Comparison of ENCODE assay signal across 24 cellular contexts in the genomic region with DNA sequence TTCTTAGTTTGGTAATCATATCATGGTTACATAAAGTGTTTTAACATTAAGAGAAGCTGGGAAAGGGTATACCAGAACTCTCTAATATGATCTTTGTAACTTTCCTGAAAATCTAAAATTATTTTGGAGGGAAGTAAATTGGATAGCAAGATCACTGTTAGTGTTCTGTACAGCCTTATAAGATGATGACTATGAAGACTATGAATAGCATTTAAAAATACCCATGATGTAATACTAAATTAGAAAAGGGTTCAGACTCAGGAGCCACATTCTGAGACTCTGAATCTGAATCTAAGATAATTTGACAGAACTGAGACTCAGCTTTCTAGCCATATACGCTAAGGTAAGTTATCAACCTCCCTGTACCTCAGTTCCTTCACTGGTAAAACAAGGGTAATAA.
A peak's percentile ranks its signal among the peaks of the same experiment; 100 is the strongest.
DNase-seq lines count a peak whose midpoint lies in the region; ATAC-seq, FAIRE-seq and TF ChIP-seq lines count a peak whose summit lies in the region.
"Had no signal": no experiment of that assay in that cellular context is flagged by ENCODE, and none has a peak within 500 bp of the region (broad histone marks: within the 10 kb centered on the region; RNA-seq: fewer than 3 reads in every experiment).

No MANE protein-coding gene starts in this region.

- H2BK120ac ChIP-seq in H9 (ENCODE audit: low read depth, low read length, poor library complexity, severe bottlenecking) = no peak overlapping the region

- H3K23ac ChIP-seq in H9 (ENCODE audit: insufficient read length, low read depth, low read length) = no peak overlapping the region

- H3K4me1 Mint-ChIP-seq in H9 = peaks cover 61% of the 10 kb centered on the region in 2 experiments
- peaks cover 45% of the 10 kb centered on the region for H3K4me1 Mint-ChIP-seq in WTC11
- H3K4me1 Mint-ChIP-seq: CD14-positive monocyte; CD4-positive, alpha-beta memory T cell; CD4-positive, CD25-positive, alpha-beta regulatory T cell; CD8-positive, alpha-beta memory T cell had no signal

- H4K20me1 ChIP-seq in H9 (ENCODE audit: control insufficient read depth, insufficient read depth, insufficient read length) = no peaks in the 10 kb centered on the region
- H4K20me1 ChIP-seq: BLaER1 had no signal

- POLR2A ChIA-PET in WTC11 (lab: Charles Lee) = no interaction called here

- H2AFZ ChIP-seq in H9 (ENCODE audit: low read length) = no peak overlapping the region

- H3K27ac Mint-ChIP-seq in H9 (peak overlapping the region in 2 of 3 experiments; percentile 46 to 92; a peak in 3 of 7 replicates), WTC11 (0 out of 2 replicates have a peak overlapping the region, but pooled peaks have one; percentile 78)
- H3K27ac Mint-ChIP-seq: CD14-positive monocyte; CD4-positive, alpha-beta memory T cell; CD4-positive, CD25-positive, alpha-beta regulatory T cell; CD8-positive, alpha-beta memory T cell had no signal

- H2BK5ac ChIP-seq in H9 (ENCODE audit: insufficient read length, low read length) = no peak overlapping the region

- H3K18ac ChIP-seq in H9 (ENCODE audit: insufficient read length, low read depth, low read length) = no peak overlapping the region

- no peaks in the 10 kb centered on the region for H3K27me3 ChIP-seq in H9 (ENCODE audit: insufficient read depth, low read length)
- no peaks in the 10 kb centered on the region for H3K27me3 ChIP-seq in psoas muscle (ENCODE audit: insufficient read depth in 3 of 3, low read length in 2 of 3)
- H3K27me3 ChIP-seq: BE2C, BLaER1 had no signal

- TF ChIP-seq CTCF in H9 (conservative IDR thresholded peaks at IDR 0.05) = no peak
- TF ChIP-seq CTCF in WTC11 (IDR thresholded peaks at IDR 0.05) = no peak
- TF ChIP-seq CTCF in psoas muscle (IDR thresholded peaks at IDR 0.05) = no peak

- no peak overlapping the region for H2BK12ac ChIP-seq in H9 (ENCODE audit: insufficient read length, low read depth, low read length)

- H3K4me3 ChIP-seq in psoas muscle = no peak overlapping the region
- H3K4me3 ChIP-seq: A549, BLaER1, GM12878 had no signal

- DNase-seq in H9 (no peak), WTC11 (ENCODE audit: low spot score) (no peak), psoas muscle (no peak), AG08396 (ENCODE audit: low spot score) (no peak), GM12891 (ENCODE audit: insufficient read length, low spot score) (no peak), NCI-H82 treated with DMSO at 0.1 percent for 48 hours (lab: John Stamatoyannopoulos, UW; ENCODE audit: unreplicated experiment) (no peak)
- DNase-seq: BE2C; C1 segment of cervical spinal cord; CD4-positive, alpha-beta memory T cell; CD4-positive, CD25-positive, alpha-beta regulatory T cell; CD8-positive, alpha-beta memory T cell; COR-L47; DMS 273 treated with DMSO at 0.1 percent for 48 hours; DMS153; DMS53; DMS79; DND-41; EL; GDM1 had no signal

- H3K27ac ChIP-seq in H9 (ENCODE audit: insufficient read length, low read depth, low read length) (no peak overlapping the region), psoas muscle (no peak overlapping the region)
- H3K27ac ChIP-seq: A549, BLaER1 had no signal

- intact Hi-C loops in psoas muscle (cut with DNase I) = no loop called here

- H2BK15ac ChIP-seq in H9 (ENCODE audit: low read depth, low read length) = no peak overlapping the region

- CTCF ChIA-PET in WTC11 (lab: Charles Lee) = no interaction called here

- no peak overlapping the region for H4K91ac ChIP-seq in H9 (ENCODE audit: insufficient read length, low read depth, low read length)

- peaks cover 0 to under 1% of the 10 kb centered on the region in 2 donors for H3K36me3 ChIP-seq in psoas muscle (ENCODE audit: insufficient read depth in 1 of 2, low read depth in 1 of 2)

- no CpG with 5 or more reads among the region's 1 CpG for WGBS in H9 (ENCODE audit: extremely low coverage, insufficient read length, low lambda C conversion rate)
- 98 to 100% (median 100%) methylated on average over 1 of the region's 1 CpG for WGBS in psoas muscle, 3 donors

- no peak overlapping the region for H3K4me2 ChIP-seq in H9 (ENCODE audit: insufficient read depth, insufficient read length, low read length)
- H3K4me2 ChIP-seq: A549, BLaER1 had no signal

- H4K5ac ChIP-seq in H9 (ENCODE audit: insufficient read length, low read depth, low read length) = no peak overlapping the region

- H2AK5ac ChIP-seq in H9 (ENCODE audit: insufficient read length, low read length) = no peak overlapping the region

- H3K9me3 Mint-ChIP-seq in H9 (no peaks in the 10 kb centered on the region), WTC11 (no peaks in the 10 kb centered on the region)
- H3K9me3 Mint-ChIP-seq: CD14-positive monocyte; CD4-positive, alpha-beta memory T cell; CD8-positive, alpha-beta memory T cell had no signal

- no peaks in the 10 kb centered on the region for H3K79me2 ChIP-seq in H9 (ENCODE audit: insufficient read depth, low read length)

- no peak for FAIRE-seq in GM12891 (lab: Jason Lieb, UNC)
- FAIRE-seq: A549, GM12878, GM19239 had no signal

- H3K4me1 ChIP-seq in H9 (ENCODE audit: insufficient read depth, low read length) (peaks cover 10% of the 10 kb centered on the region), psoas muscle (no peaks in the 10 kb centered on the region)
- H3K4me1 ChIP-seq: BE2C, BLaER1 had no signal

- no peak overlapping the region for H2BK20ac ChIP-seq in H9 (ENCODE audit: low read depth, low read length, poor library complexity, severe bottlenecking)

- H3K79me1 ChIP-seq in H9 (ENCODE audit: insufficient read depth, low read depth, low read length, poor library complexity, severe bottlenecking) = no peaks in the 10 kb centered on the region

- H3K9me3 ChIP-seq in H9 (ENCODE audit: control insufficient read depth, low read depth, low read length) = no peaks in the 10 kb centered on the region
- no peaks in the 10 kb centered on the region for H3K9me3 ChIP-seq in psoas muscle
- H3K9me3 ChIP-seq: A549, BE2C, BLaER1 had no signal

- H3T11ph ChIP-seq in H9 (ENCODE audit: low read length) = no peak overlapping the region

- H3K23me2 ChIP-seq in H9 (ENCODE audit: insufficient read length, low read depth, low read length, poor library complexity, severe bottlenecking) = no peaks in the 10 kb centered on the region

- no peak overlapping the region for H3K14ac ChIP-seq in H9 (ENCODE audit: insufficient read depth, low read length)

- H3K36me3 Mint-ChIP-seq in H9 (ENCODE audit: insufficient read depth in 1 of 3, low read depth in 3 of 3) (peaks cover 0 to 6% (median 4%) of the 10 kb centered on the region in 3 experiments; a peak in 5 of 7 replicates), WTC11 (peaks cover 1% of the 10 kb centered on the region; the same call in 1 of the 2 replicates)

- ATAC-seq in WTC11 (no peak), psoas muscle (peak in 3 of 4 donors; percentile 51 to 71 (median 64))
- ATAC-seq: A549, GM12878 had no signal

- H4K8ac ChIP-seq in H9 (replicated peaks; ENCODE audit: insufficient read length, low read depth, low read length) = no peak overlapping the region

- H3K9ac ChIP-seq in H9 (ENCODE audit: extremely low read depth, insufficient read length, low read length) = no peak overlapping the region
- H3K9ac ChIP-seq: BLaER1 had no signal

- H3K56ac ChIP-seq in H9 (ENCODE audit: insufficient read length, low read depth, low read length) = no peak overlapping the region

- no peak overlapping the region for H3K4ac ChIP-seq in H9 (ENCODE audit: low read depth, low read length)

- H3K27me3 Mint-ChIP-seq in H9 (ENCODE audit: low read depth) = no peaks in the 10 kb centered on the region
- H3K27me3 Mint-ChIP-seq in WTC11 (ENCODE audit: low read depth) = no peaks in the 10 kb centered on the region
- H3K27me3 Mint-ChIP-seq: CD4-positive, alpha-beta memory T cell; CD4-positive, CD25-positive, alpha-beta regulatory T cell had no signal

- no peak for TF ChIP-seq POLR2A in GM12891 (IDR thresholded peaks at IDR 0.05; ENCODE audit: low read depth, low read length)

- H3K4me3 Mint-ChIP-seq in H9 = no peak overlapping the region
- H3K4me3 Mint-ChIP-seq in WTC11 = no peak overlapping the region
- H3K4me3 Mint-ChIP-seq: CD14-positive monocyte; CD4-positive, alpha-beta memory T cell; CD4-positive, CD25-positive, alpha-beta regulatory T cell; CD8-positive, alpha-beta memory T cell had no signal

TF ChIP-seq in GM12891, 5 proteins besides CTCF, POLR2A, EP300 and RAD21:
- TF ChIP-seq SPI1 (IDR thresholded peaks at IDR 0.05; ENCODE audit: low read depth, low read length) = no peak
- TF ChIP-seq POU2F2 (IDR thresholded peaks at IDR 0.05; ENCODE audit: low read depth, low read length) = no peak
- TF ChIP-seq POLR2AphosphoS5 (IDR thresholded peaks at IDR 0.05; ENCODE audit: low read depth, low read length) = no peak
- no peak for TF ChIP-seq PAX5 (IDR thresholded peaks at IDR 0.05; ENCODE audit: insufficient read depth, low read length, severe bottlenecking)
- no peak for TF ChIP-seq TAF1 (IDR thresholded peaks at IDR 0.05; ENCODE audit: low read depth, low read length)
